Comparison of ENCODE assay signal across 28 cellular contexts in genomic region chr2:234997389-234997788, GRCh38. TPM values are rescaled to one million over a fixed set of nuclear protein-coding genes. Genes with fewer than 3 reads are reported as not detected.
DNase-seq lines count a peak whose midpoint lies in the region; ATAC-seq, FAIRE-seq and TF ChIP-seq lines count a peak whose summit lies in the region.
"Had no signal": no experiment of that assay in that cellular context is flagged by ENCODE, and none has a peak within 500 bp of the region (broad histone marks: within the 10 kb centered on the region; RNA-seq: fewer than 3 reads in every experiment).

No MANE protein-coding gene starts in this region.

- in situ Hi-C loops in HepG2 (cut with HindIII; ENCODE audit: extremely low pct_ligation_motif_present, low pct_unique_long_range_greater_than_20kb) = no loop called here

- no peak overlapping the region for H3K4me2 ChIP-seq in HepG2 (ENCODE audit: low read depth, low read length)

- no peaks in the 10 kb centered on the region for H3K27me3 ChIP-seq in AG04450 (ENCODE audit: control insufficient read depth, insufficient read depth, low read length)
- H3K27me3 ChIP-seq in HepG2 (ENCODE audit: control insufficient read depth in 1 of 2, insufficient read depth in 2 of 2, low read length in 2 of 2) = no peaks in the 10 kb centered on the region
- no peaks in the 10 kb centered on the region for H3K27me3 ChIP-seq in pancreas
- H3K27me3 ChIP-seq: heart left ventricle, left lung, tibial nerve had no signal

- TF ChIP-seq POLR2A in HepG2 (IDR thresholded peaks at IDR 0.05; ENCODE audit: insufficient read depth in 1 of 2, low read depth in 2 of 2, low read length in 2 of 2) = no peak

- H3K4me1 Mint-ChIP-seq in WTC11 = peaks cover 75% of the 10 kb centered on the region

- CTCF ChIA-PET in AG04450 (lab: Charles Lee) = no interaction called here
- CTCF ChIA-PET in WTC11 (lab: Charles Lee) = interaction anchor here (1.2 kb wide), 1 partner anchor 39 kb away, joined by 3 read pairs; no protein-coding TSS in a partner anchor
- CTCF ChIA-PET in HepG2 (lab: Yijun Ruan, JAX; ENCODE audit: low intra/inter-chr PET ratio, low total read pairs) = no interaction called here

- POLR2A ChIA-PET in AG04450 (lab: Yijun Ruan, JAX) = no interaction called here
- POLR2A ChIA-PET in WTC11 (lab: Charles Lee) = no interaction called here
- POLR2A ChIA-PET in HepG2 (lab: Yijun Ruan, JAX) = interaction anchor here (1.1 to 10.2 kb wide), 4 partner anchors 11 to 117 kb away, joined by 3 to 268 read pairs (median 14); no protein-coding TSS in a partner anchor

- no peak for TF ChIP-seq RAD21 in HepG2 (CRISPR knock-in tag; IDR thresholded peaks at IDR 0.05)

- no peak for FAIRE-seq in HepG2 (lab: Jason Lieb, UNC)
- no peak for FAIRE-seq in pancreas (lab: Jason Lieb, UNC)

- H3K9me3 Mint-ChIP-seq in WTC11 = no peaks in the 10 kb centered on the region
- H3K9me3 Mint-ChIP-seq: activated B cell treated with CpG ODN at 0.5 μM for 24 hours; activated naive CD8-positive, alpha-beta T cell treated with anti-CD3 and anti-CD28 coated beads, Interleukin-2, amount 50 U/mL, for 24 hours had no signal

- H3K27ac ChIP-seq in AG04450 (ENCODE audit: low read depth, low read length) (peak overlapping the region; percentile 80), HepG2 (ENCODE audit: extremely low read length, insufficient read depth, low read length) (peak overlapping the region; percentile 75), pancreas (peak overlapping the region in 3 of 4 donors; percentile 16 to 59 (median 55))
- H3K27ac ChIP-seq: C4-2B, heart left ventricle, left lung, tibial nerve had no signal

- peaks cover 13 to 47% of the 10 kb centered on the region in 2 experiments; a peak in 4 of 5 replicates for H3K36me3 ChIP-seq in HepG2 (replicated peaks in 1 of 2; ENCODE audit: control insufficient read depth in 1 of 2, insufficient read depth in 2 of 2, low read length in 2 of 2)
- H3K36me3 ChIP-seq in pancreas = peaks cover 0 to 5% (median 0%) of the 10 kb centered on the region in 3 donors
- H3K36me3 ChIP-seq: left lung had no signal

- H3K36me3 Mint-ChIP-seq in WTC11 = peaks cover 14% of the 10 kb centered on the region

- TF ChIP-seq EP300 in HepG2 (IDR thresholded peaks at IDR 0.05; ENCODE audit: low read depth in 2 of 2, low read length in 2 of 2) (no peak), HepG2 (CRISPR knock-in tag; IDR thresholded peaks at IDR 0.05; ENCODE audit: borderline replicate concordance) (no peak)

- no peak overlapping the region for H3K9ac ChIP-seq in HepG2 (ENCODE audit: insufficient read depth, low read depth, low read length)

- BruUV-seq in HepG2 (replicated peaks; lab: Mats Ljungman, UMichigan) = no TSS peak

- DNase-seq in AG04450 (ENCODE audit: low read depth, low spot score) (no peak), WTC11 (ENCODE audit: low spot score) (no peak), HepG2 (ENCODE audit: low spot score) (no peak), pancreas (peak in 1 of 6 donors; percentile 61), kidney glomerular epithelial cell (lab: John Stamatoyannopoulos, UW) (no peak), HPDE6-E6E7 (ENCODE audit: extremely low spot score) (no peak)
- DNase-seq in activated effector memory CD4-positive, alpha-beta T cell treated with anti-CD3 and anti-CD28 coated beads, Interleukin-2, amount 50 U/mL, for 16 hours = no peak
- DNase-seq in activated effector memory CD4-positive, alpha-beta T cell treated with Interleukin-2 at 50 U/mL for 16 hours = no peak
- DNase-seq: activated B cell treated with CpG ODN at 0.5 μM for 24 hours; activated CD4-positive, alpha-beta T cell treated with anti-CD3 and anti-CD28 coated beads, Interleukin-2, amount 50 U/mL, for 48 hours; activated gamma-delta T cell; activated naive CD8-positive, alpha-beta T cell treated with anti-CD3 and anti-CD28 coated beads, Interleukin-2, amount 50 U/mL, for 24 hours; EL; H7; KBM-7; left lung; MM.1S; NCI-H146; NCI-H2171; NCI-H524 treated with DMSO at 0.1 percent for 48 hours; RPMI8226; stimulated activated CD4-positive, alpha-beta T cell treated with anti-CD3 and anti-CD28 coated beads, Interleukin-4, amount 100 ng/mL, for 1 hour; stimulated activated naive CD4-positive, alpha-beta T cell treated with Interleukin-2 at 50 U/mL for 16 hours; T-helper 9 cell had no signal

- TF ChIP-seq CTCF in AG04450 (IDR thresholded peaks at IDR 0.05; ENCODE audit: low read depth, low read length) = no peak
- TF ChIP-seq CTCF in WTC11 (IDR thresholded peaks at IDR 0.05) = no peak
- no peak for TF ChIP-seq CTCF in HepG2 (CRISPR knock-in tag; IDR thresholded peaks at IDR 0.05)
- TF ChIP-seq CTCF in pancreas (IDR thresholded peaks at IDR 0.05) = no peak

- no peak overlapping the region for H3K4me3 Mint-ChIP-seq in WTC11
- H3K4me3 Mint-ChIP-seq: activated B cell treated with CpG ODN at 0.5 μM for 24 hours; activated naive CD8-positive, alpha-beta T cell treated with anti-CD3 and anti-CD28 coated beads, Interleukin-2, amount 50 U/mL, for 24 hours; brain had no signal

- H3K9me3 ChIP-seq in AG04450 (ENCODE audit: control insufficient read depth, insufficient read depth, low read length) (peaks cover 2% of the 10 kb centered on the region; the same call in 1 of the 2 replicates), HepG2 (ENCODE audit: low read length) (no peaks in the 10 kb centered on the region), pancreas (no peaks in the 10 kb centered on the region)
- H3K9me3 ChIP-seq: heart left ventricle, left lung, tibial nerve had no signal

- intact Hi-C loops in HepG2 (cut with micrococcal nuclease; ENCODE audit: unreplicated experiment) (no loop called here), pancreas (cut with DNase I) (loop anchor here in 1 of 3 donors (10.0 kb wide), 1 partner anchor 47 kb away; no protein-coding TSS in a partner anchor)

- H4K20me1 ChIP-seq in HepG2 (ENCODE audit: insufficient read depth, low read length) = peaks cover 81% of the 10 kb centered on the region

- no peak overlapping the region for H3K4me3 ChIP-seq in AG04450 (ENCODE audit: low read depth, low read length)
- no peak overlapping the region for H3K4me3 ChIP-seq in HepG2 (replicated peaks in 1 of 3; ENCODE audit: insufficient read depth in 1 of 3, low read depth in 2 of 3, low read length in 3 of 3)
- no peak overlapping the region for H3K4me3 ChIP-seq in pancreas
- H3K4me3 ChIP-seq: heart left ventricle, left lung, tibial nerve had no signal

- H3K79me2 ChIP-seq in HepG2 (ENCODE audit: insufficient read depth, low read length) = peaks cover 96% of the 10 kb centered on the region

- H3K27me3 Mint-ChIP-seq in WTC11 (ENCODE audit: low read depth) = no peaks in the 10 kb centered on the region
- H3K27me3 Mint-ChIP-seq: activated B cell treated with CpG ODN at 0.5 μM for 24 hours, brain had no signal

- 97% methylated on average over 8 of the region's 8 CpGs for WGBS in HepG2 (ENCODE audit: low lambda C conversion rate)
- WGBS in pancreas, 2 donors = 90 to 91% methylated on average over 8 of the region's 8 CpGs

- peak overlapping the region; percentile 53; the same call in 1 of the 2 replicates for H3K27ac Mint-ChIP-seq in WTC11
- H3K27ac Mint-ChIP-seq: activated B cell treated with CpG ODN at 0.5 μM for 24 hours; activated naive CD8-positive, alpha-beta T cell treated with anti-CD3 and anti-CD28 coated beads, Interleukin-2, amount 50 U/mL, for 24 hours had no signal

- ATAC-seq in WTC11 (no peak), HepG2 (no peak), pancreas (no peak)
- ATAC-seq: activated naive CD8-positive, alpha-beta T cell treated with anti-CD3 and anti-CD28 coated beads, Interleukin-2, amount 50 U/mL, for 24 hours; heart left ventricle; left lung had no signal

- H3K4me1 ChIP-seq in HepG2 (ENCODE audit: insufficient read depth, low read length) (peaks cover 100% of the 10 kb centered on the region), pancreas (peaks cover 65 to 71% (median 69%) of the 10 kb centered on the region in 3 donors)

- H2AFZ ChIP-seq in HepG2 (ENCODE audit: low read length) = no peak overlapping the region

TF ChIP-seq in WTC11, 78 proteins besides CTCF, POLR2A, EP300 and RAD21 (continues in another document):
- no peak for TF ChIP-seq NR1H2 (CRISPR knock-in tag; IDR thresholded peaks at IDR 0.05)
- TF ChIP-seq TEAD1 (CRISPR knock-in tag; IDR thresholded peaks at IDR 0.05) = no peak

TF ChIP-seq in HepG2, 621 proteins besides CTCF, POLR2A, EP300 and RAD21:
- TF ChIP-seq ZFX (CRISPR knock-in tag; IDR thresholded peaks at IDR 0.05; ENCODE audit: low read depth) = 0 out of 2 replicates have a peak, but pooled peaks have one; percentile 30
- TF ChIP-seq WIZ (CRISPR knock-in tag; IDR thresholded peaks at IDR 0.05) = no peak

RNA-seq across cellular contexts. Expression of gene SH3BP4, which starts 45.6 kb away (rescaled TPM):
- 224 and 276 TPM in 2 replicates for polyA plus RNA-seq in AG04450 (2011; rRNA removed)
- polyA minus RNA-seq in AG04450 (2011; rRNA and poly(A)+ RNA removed) = 304 and 360 TPM in 2 replicates
- 31.1 to 44.4 TPM (median 32.6 TPM) in 3 replicates for total RNA-seq in WTC11 (2021)
- total RNA-seq in HepG2 (2016; rRNA removed; fragmentation: Illumina TruSeq; extraction: Trizol) = 34.6 and 44.3 TPM in 2 replicates
- 10.1 and 13.4 TPM in 2 replicates for total RNA-seq in HepG2 (2016; cell fraction: cytosol; rRNA removed; fragmentation: Illumina TruSeq; extraction: Trizol; ENCODE audit: low read depth)
- 33.4 and 38.6 TPM in 2 replicates for total RNA-seq in HepG2 (2016; cell fraction: insoluble cytoplasmic fraction; rRNA removed; fragmentation: Illumina TruSeq; extraction: Trizol)
- 23.4 and 24.2 TPM in 2 replicates for total RNA-seq in HepG2 (2016; cell fraction: membrane; rRNA removed; fragmentation: Illumina TruSeq; extraction: Trizol)
- total RNA-seq in HepG2 (2016; cell fraction: nucleus; rRNA removed; fragmentation: Illumina TruSeq; extraction: Trizol) = 29.3 and 37.6 TPM in 2 replicates
- polyA plus RNA-seq in HepG2 (2011; rRNA removed) = 99.1 and 101 TPM in 2 replicates
- polyA plus RNA-seq in HepG2 (2011; cell fraction: cytosol; rRNA removed) = 62.2 and 70.2 TPM in 2 replicates
- 57.3 and 58.3 TPM in 2 replicates for polyA plus RNA-seq in HepG2 (2011; cell fraction: nucleus; rRNA removed)
- 54.2 and 63.2 TPM in 2 replicates for polyA plus RNA-seq in HepG2 (2012)
- polyA plus RNA-seq in HepG2 (2016; cell fraction: cytosol; fragmentation: Illumina TruSeq; extraction: Trizol; ENCODE audit: low read depth) = 12.1 and 15.0 TPM in 2 replicates
- polyA plus RNA-seq in HepG2 (2016; cell fraction: insoluble cytoplasmic fraction; fragmentation: Illumina TruSeq; extraction: Trizol; ENCODE audit: low read depth) = 41.4 and 47.1 TPM in 2 replicates
- 16.0 and 16.3 TPM in 2 replicates for polyA plus RNA-seq in HepG2 (2016; cell fraction: membrane; fragmentation: Illumina TruSeq; extraction: Trizol; ENCODE audit: low read depth)
- 33.7 and 37.2 TPM in 2 replicates for polyA plus RNA-seq in HepG2 (2016; cell fraction: nucleus; fragmentation: Illumina TruSeq; extraction: Trizol; ENCODE audit: insufficient read depth, low read depth)
- polyA minus RNA-seq in HepG2 (2011; rRNA and poly(A)+ RNA removed; ENCODE audit: low replicate concordance) = 50.3 and 196 TPM in 2 replicates
- polyA minus RNA-seq in HepG2 (2011; cell fraction: cytosol; rRNA and poly(A)+ RNA removed) = 58.1 and 67.7 TPM in 2 replicates
- 92.1 and 100 TPM in 2 replicates for polyA minus RNA-seq in HepG2 (2011; cell fraction: nucleus; rRNA and poly(A)+ RNA removed)
- 10 to 100 TPM; 61.6 to 99.7 (median 64.0) TPM for total RNA-seq in pancreas
- polyA plus RNA-seq in pancreas = 10 to 100 TPM; 20.5 to 22.1 TPM
